ENCODE assay signal across 10 cellular contexts in genomic region chr1:204287466-204287881, GRCh38.
A peak's percentile ranks its signal among the peaks of the same experiment; 100 is the strongest.
DNase-seq lines count a peak whose midpoint lies in the region; ATAC-seq and TF ChIP-seq lines count a peak whose summit lies in the region.
"Had no signal": no experiment of that assay in that cellular context is flagged by ENCODE, and none has a peak within 500 bp of the region (broad histone marks: within the 10 kb centered on the region; RNA-seq: fewer than 3 reads in every experiment).

No MANE protein-coding gene starts in this region.

- peaks cover 0 to 14% of the 10 kb centered on the region in 2 donors for H3K4me1 ChIP-seq in breast epithelium
- peaks cover 40% of the 10 kb centered on the region for H3K4me1 ChIP-seq in lower lobe of right lung

- H3K4me3 Mint-ChIP-seq in activated T-cell treated with anti-CD3 and anti-CD28 coated beads, Interleukin-2, amount 50 U/mL, for 4 hours: peak overlapping the region; percentile 80
- H3K4me3 Mint-ChIP-seq in type B pancreatic cell: peak overlapping the region; percentile 80

- H3K9me3 ChIP-seq in breast epithelium: no peaks in the 10 kb centered on the region
- H3K9me3 ChIP-seq in lower lobe of right lung: no peaks in the 10 kb centered on the region

- intact Hi-C loops in breast epithelium (cut with DNase I; ENCODE audit: low total_unique reads): no loop called here
- intact Hi-C loops in lower lobe of right lung (cut with DNase I): no loop called here

- ATAC-seq in activated T-cell treated with anti-CD3 and anti-CD28 coated beads, Interleukin-2, amount 50 U/mL, for 4 hours: no peak
- ATAC-seq in lower lobe of right lung: peak; percentile 6 to 39
- no peak for ATAC-seq in HG02885 (IDR thresholded peaks at IDR 0.05; ENCODE audit: poor library complexity, unreplicated experiment)
- ATAC-seq in HG02623 (IDR thresholded peaks at IDR 0.05; ENCODE audit: unreplicated experiment): no peak

- H3K36me3 ChIP-seq in breast epithelium (no peaks in the 10 kb centered on the region), lower lobe of right lung (no peaks in the 10 kb centered on the region)

- H3K27ac ChIP-seq in breast epithelium (peak overlapping the region; percentile 90 to 95), lower lobe of right lung (peak overlapping the region; percentile 28)

- TF ChIP-seq CTCF in breast epithelium (IDR thresholded peaks at IDR 0.05) (no peak), lower lobe of right lung (IDR thresholded peaks at IDR 0.05) (no peak), type B pancreatic cell (conservative IDR thresholded peaks at IDR 0.05) (no peak)

- H3K9me3 Mint-ChIP-seq in activated T-cell treated with anti-CD3 and anti-CD28 coated beads, Interleukin-2, amount 50 U/mL, for 4 hours: no peaks in the 10 kb centered on the region
- no peaks in the 10 kb centered on the region for H3K9me3 Mint-ChIP-seq in type B pancreatic cell

- H3K27me3 Mint-ChIP-seq in activated T-cell treated with anti-CD3 and anti-CD28 coated beads, Interleukin-2, amount 50 U/mL, for 4 hours (ENCODE audit: low read depth): peaks cover 7% of the 10 kb centered on the region
- H3K27me3 Mint-ChIP-seq in type B pancreatic cell: no peaks in the 10 kb centered on the region

- peak overlapping the region in 2 of 3 donors; percentile 48 to 60 for H3K4me3 ChIP-seq in breast epithelium
- H3K4me3 ChIP-seq in lower lobe of right lung: no peak overlapping the region

- no peak for DNase-seq in activated T-cell treated with anti-CD3 and anti-CD28 coated beads, Interleukin-2, amount 50 U/mL, for 4 hours
- DNase-seq in activated T-cell treated with anti-CD3 and anti-CD28 coated beads for 4 hours (no peak), breast epithelium (ENCODE audit: low spot score in 2 of 2) (peak in 1 of 2 donors; percentile 37), lower lobe of right lung (no peak), type B pancreatic cell (ENCODE audit: extremely low spot score, unreplicated experiment) (no peak), NCI-H748 (lab: John Stamatoyannopoulos, UW; ENCODE audit: unreplicated experiment) (no peak)
- DNase-seq: activated CD8-positive, alpha-beta memory T cell treated with anti-CD3 and anti-CD28 coated beads, Interleukin-2, amount 50 U/mL, for 4 hours; NCI-H187 had no signal

- no peaks in the 10 kb centered on the region for H3K36me3 Mint-ChIP-seq in activated T-cell treated with anti-CD3 and anti-CD28 coated beads, Interleukin-2, amount 50 U/mL, for 4 hours (ENCODE audit: insufficient read depth)
- H3K36me3 Mint-ChIP-seq in type B pancreatic cell: peaks cover 4% of the 10 kb centered on the region

- H3K4me1 Mint-ChIP-seq in activated T-cell treated with anti-CD3 and anti-CD28 coated beads, Interleukin-2, amount 50 U/mL, for 4 hours (ENCODE audit: low read depth): peaks cover 26% of the 10 kb centered on the region
- peaks cover 66% of the 10 kb centered on the region for H3K4me1 Mint-ChIP-seq in type B pancreatic cell (ENCODE audit: unreplicated experiment)

- H3K27me3 ChIP-seq in breast epithelium (no peaks in the 10 kb centered on the region), lower lobe of right lung (ENCODE audit: low read depth) (no peaks in the 10 kb centered on the region)

- TF ChIP-seq POLR2A in breast epithelium (IDR thresholded peaks at IDR 0.05): no peak

- peak overlapping the region; percentile 84 for H3K27ac Mint-ChIP-seq in type B pancreatic cell

Comparison
In these comparisons a context has a peak if more than half of its experiments do, and no peak if none do; other contexts are left out.
1. ATAC-seq: peak in lower lobe of right lung (2 of 2); none in activated T-cell treated with anti-CD3 and anti-CD28 coated beads, Interleukin-2, amount 50 U/mL, for 4 hours (0 of 2), HG02885 (single experiment) and HG02623 (single experiment).